8 cellular contexts compared by ENCODE assay signal in the genomic region with DNA sequence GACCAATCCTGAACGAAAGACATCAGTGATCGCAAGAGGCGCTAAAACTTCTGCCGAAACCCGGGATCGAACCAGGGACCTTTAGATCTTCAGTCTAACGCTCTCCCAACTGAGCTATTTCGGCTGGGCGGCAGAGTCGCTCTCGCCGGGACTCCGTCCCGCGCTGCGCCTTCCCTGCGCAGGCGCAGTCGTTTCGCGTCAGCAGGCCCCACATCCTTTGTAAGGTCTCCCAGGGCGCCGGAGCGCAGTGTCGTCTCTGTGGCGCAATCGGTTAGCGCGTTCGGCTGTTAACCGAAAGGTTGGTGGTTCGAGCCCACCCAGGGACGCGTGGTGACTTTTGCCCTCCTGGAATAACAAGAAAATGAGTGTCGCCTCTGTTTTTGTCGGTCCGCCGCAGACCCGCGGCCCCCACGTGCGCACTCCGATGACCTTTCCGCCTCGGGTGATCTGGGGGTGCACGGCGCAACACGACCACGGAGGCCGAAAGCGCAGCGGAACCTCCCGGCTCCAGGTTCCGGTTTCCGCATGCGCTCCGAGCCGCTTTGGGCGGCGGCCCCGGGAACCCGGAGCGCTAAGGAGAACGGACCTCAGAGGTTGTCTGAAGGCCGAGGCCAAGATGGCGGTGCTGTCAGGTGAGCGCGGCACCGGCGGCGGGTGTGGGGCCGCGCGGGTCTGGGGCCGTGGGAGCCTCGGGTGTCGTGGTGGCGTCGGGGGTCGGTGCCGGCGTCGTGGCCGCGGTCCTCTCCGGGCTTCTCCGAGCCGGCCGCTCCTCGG. TPM values are rescaled to one million over a fixed set of nuclear protein-coding genes. Genes with fewer than 3 reads are reported as not detected.
A peak's percentile ranks its signal among the peaks of the same experiment; 100 is the strongest.
DNase-seq lines count a peak whose midpoint lies in the region; ATAC-seq and TF ChIP-seq lines count a peak whose summit lies in the region.

A gene (plus strand): TSS at position 597 of the 774 bp plus-strand sequence. CDS start 20 bp downstream, at position 617.

- peak; percentile 62 for ATAC-seq in GM21717 (IDR thresholded peaks at IDR 0.05; ENCODE audit: unreplicated experiment)

- POLR2A ChIA-PET in PC-9 (lab: Charles Lee; ENCODE audit: unreplicated experiment) = interaction anchor here (0.6 kb wide), 1 partner anchor 215 kb away, joined by 3 read pairs; no protein-coding TSS in a partner anchor

- H3K79me2 ChIP-seq in PC-9 (ENCODE audit: low read depth) = 0 out of 2 replicates have a peak, but pooled peaks cover 4% of the 10 kb centered on the region

- no peak for TF ChIP-seq CTCF in PC-9 (conservative IDR thresholded peaks at IDR 0.05)

- H3K9me2 ChIP-seq in PC-9 (ENCODE audit: insufficient read depth) = no peaks in the 10 kb centered on the region

- DNase-seq in DMS53 treated with DMSO at 0.1 percent for 48 hours (lab: John Stamatoyannopoulos, UW; ENCODE audit: unreplicated experiment) (peak; percentile 38), KBM-7 (peak; percentile 90), PC-9 (peak; percentile 63 to 82), activated T-cell treated with anti-CD3 and anti-CD28 coated beads for 48 hours (ENCODE audit: low read depth) (peak; percentile 90), erythroblast (lab: John Stamatoyannopoulos, UW) (peak; percentile 96 to 97)
- peak; percentile 96 to 98 for DNase-seq in stimulated activated CD8-positive, alpha-beta memory T cell treated with anti-CD3 and anti-CD28 coated beads, Interleukin-7, amount 100 ng/mL, for 1 hour (ENCODE audit: low read depth in 2 of 2)

- H3F3A ChIP-seq in PC-9 (ENCODE audit: insufficient read depth, low read depth) = peaks cover 5% of the 10 kb centered on the region; the same call in 1 of the 2 replicates

- peak within 1 kb of the TSS; percentile 87 for H3K4me2 ChIP-seq in PC-9

- peak within 1 kb of the TSS; percentile 56 for H3K27ac ChIP-seq in PC-9

- in situ Hi-C loops in KBM-7 (cut with MboI; ENCODE audit: low pct_unique_long_range_greater_than_20kb, low sequenced_read_pairs) = no loop called here

- H2AFZ ChIP-seq in PC-9 = 0 out of 2 replicates have a peak within 1 kb of the TSS, but pooled peaks have one; percentile 77

- H4K20me1 ChIP-seq in PC-9 (ENCODE audit: insufficient read depth) = no peaks in the 10 kb centered on the region

- no peaks in the 10 kb centered on the region for H3K27me3 ChIP-seq in PC-9 (ENCODE audit: insufficient read depth, low read depth)
- H3K27me3 ChIP-seq in mucosa of stomach (ENCODE audit: control insufficient read depth, insufficient read depth, low read length) = no peaks in the 10 kb centered on the region

- CTCF ChIA-PET in PC-9 (lab: Charles Lee) = no interaction called here

- peak within 1 kb of the TSS; percentile 71 for H3K9ac ChIP-seq in mucosa of stomach (ENCODE audit: low read length)

- H3K36me3 ChIP-seq in PC-9 (ENCODE audit: low read depth) (no peaks in the 10 kb centered on the region), mucosa of stomach (ENCODE audit: control insufficient read depth, insufficient read depth, low read length) (no peaks in the 10 kb centered on the region)

- H3K9me3 ChIP-seq in PC-9 (ENCODE audit: insufficient read depth, low read depth) (no peaks in the 10 kb centered on the region), mucosa of stomach (ENCODE audit: control insufficient read depth, low read length) (no peaks in the 10 kb centered on the region)

- H3K4me1 ChIP-seq in PC-9 (replicated peaks; ENCODE audit: insufficient read depth) = no peaks in the 10 kb centered on the region
- peaks cover 11% of the 10 kb centered on the region for H3K4me1 ChIP-seq in mucosa of stomach (ENCODE audit: control insufficient read depth, insufficient read depth, low read length)

- intact Hi-C loops in PC-9 (cut with micrococcal nuclease; ENCODE audit: unreplicated experiment) = no loop called here

- TF ChIP-seq POLR2A in erythroblast (IDR thresholded peaks at IDR 0.05; ENCODE audit: low read length) = peak; percentile 63

- BruUV-seq in PC-9 (replicated peaks; lab: Mats Ljungman, UMichigan) = no TSS peak

- H3K4me3 ChIP-seq in PC-9 (peak within 1 kb of the TSS; percentile 82), mucosa of stomach (ENCODE audit: low read length) (peak within 1 kb of the TSS; percentile 17)

RNA-seq across cellular contexts. Expression of the gene that starts here (rescaled TPM):
- total RNA-seq in PC-9 (2021) = 67.5 and 83.5 TPM in 2 replicates

Comparison
In these comparisons a context has a peak if more than half of its experiments do, and no peak if none do; other contexts are left out.
1. Peak in every context shown above with its lines: DNase-seq, ATAC-seq, H3K4me3 ChIP-seq and H3K27ac ChIP-seq.
2. DNase-seq: peak in every context shown above with its lines; median percentile 97 in stimulated activated CD8-positive, alpha-beta memory T cell treated with anti-CD3 and anti-CD28 coated beads, Interleukin-7, amount 100 ng/mL, for 1 hour; 96 in erythroblast; 90 in KBM-7; 90 in activated T-cell treated with anti-CD3 and anti-CD28 coated beads for 48 hours; 72 in PC-9; 38 in DMS53 treated with DMSO at 0.1 percent for 48 hours.